Comparison of ENCODE assay signal across 1 cellular context in the genomic region with DNA sequence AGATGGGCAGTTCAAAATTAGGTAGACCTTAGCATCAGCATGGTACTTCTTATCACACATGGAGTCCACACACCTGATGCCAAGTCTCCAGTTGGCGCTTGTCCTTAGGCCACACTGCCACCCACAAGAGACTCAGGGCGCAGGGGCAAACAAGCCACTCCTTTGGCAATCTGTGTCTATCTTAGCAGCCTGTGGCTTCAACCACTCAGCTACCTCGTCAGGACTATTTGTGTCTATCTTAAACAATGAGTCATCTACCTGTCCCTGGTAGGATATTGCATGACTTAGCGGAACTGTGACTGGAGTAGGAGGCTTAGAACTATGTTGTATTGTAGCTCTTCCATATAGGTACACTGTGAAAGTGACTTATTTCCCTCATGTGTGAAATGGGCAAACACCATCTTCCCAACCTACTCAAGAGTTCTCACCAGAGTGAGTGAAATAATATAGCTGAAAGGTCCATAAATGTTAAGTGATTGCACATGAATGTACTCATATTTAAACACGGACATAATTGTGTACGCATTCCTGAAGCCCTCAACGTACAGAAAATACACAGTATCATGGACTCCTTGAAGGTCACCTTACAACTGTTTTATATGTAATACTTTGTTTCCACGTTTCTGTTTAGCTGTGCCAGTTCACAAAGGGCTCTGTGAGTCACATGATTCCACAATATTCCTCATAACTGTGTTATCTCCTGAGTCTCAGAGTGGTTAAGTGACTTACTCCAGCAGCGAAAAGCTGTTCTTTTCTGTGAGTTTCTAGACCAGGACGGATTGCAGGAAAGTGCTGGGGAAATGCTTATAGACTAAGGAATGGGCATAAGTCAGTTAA.
TF ChIP-seq lines count a peak whose summit lies in the region.

No MANE protein-coding gene starts in this region.

TF ChIP-seq in GM12878, 131 proteins besides CTCF, POLR2A, EP300 and RAD21 (continued from another document):
- TF ChIP-seq BCLAF1 (IDR thresholded peaks at IDR 0.05) (no peak), PML (IDR thresholded peaks at IDR 0.05; ENCODE audit: low read length) (no peak), BHLHE40 (IDR thresholded peaks at IDR 0.05; ENCODE audit: borderline replicate concordance in 1 of 2, low read depth in 2 of 2, low read length in 1 of 2) (no peak), ZBTB33 (IDR thresholded peaks at IDR 0.05) (no peak), MTA3 (IDR thresholded peaks at IDR 0.05; ENCODE audit: borderline replicate concordance, low read length) (no peak), RFX5 (IDR thresholded peaks at IDR 0.05; ENCODE audit: low read depth, low read length) (no peak), LARP7 (IDR thresholded peaks at IDR 0.05) (no peak), HDAC2 (IDR thresholded peaks at IDR 0.05) (no peak), WRNIP1 (IDR thresholded peaks at IDR 0.05; ENCODE audit: borderline replicate concordance, low read depth, low read length) (no peak), EGR1 (IDR thresholded peaks at IDR 0.05; ENCODE audit: borderline replicate concordance in 1 of 2, low read depth in 2 of 2, low read length in 2 of 2) (no peak), IRF5 (IDR thresholded peaks at IDR 0.05; ENCODE audit: borderline replicate concordance) (no peak), TARDBP (IDR thresholded peaks at IDR 0.05; ENCODE audit: borderline replicate concordance) (no peak), CBX3 (IDR thresholded peaks at IDR 0.05; ENCODE audit: borderline replicate concordance, low read depth) (no peak), TBL1XR1 (IDR thresholded peaks at IDR 0.05; ENCODE audit: low read depth, low read length) (no peak), STAT3 (IDR thresholded peaks at IDR 0.05; ENCODE audit: low read depth, low read length) (no peak)
- TF ChIP-seq, protein P1, sequence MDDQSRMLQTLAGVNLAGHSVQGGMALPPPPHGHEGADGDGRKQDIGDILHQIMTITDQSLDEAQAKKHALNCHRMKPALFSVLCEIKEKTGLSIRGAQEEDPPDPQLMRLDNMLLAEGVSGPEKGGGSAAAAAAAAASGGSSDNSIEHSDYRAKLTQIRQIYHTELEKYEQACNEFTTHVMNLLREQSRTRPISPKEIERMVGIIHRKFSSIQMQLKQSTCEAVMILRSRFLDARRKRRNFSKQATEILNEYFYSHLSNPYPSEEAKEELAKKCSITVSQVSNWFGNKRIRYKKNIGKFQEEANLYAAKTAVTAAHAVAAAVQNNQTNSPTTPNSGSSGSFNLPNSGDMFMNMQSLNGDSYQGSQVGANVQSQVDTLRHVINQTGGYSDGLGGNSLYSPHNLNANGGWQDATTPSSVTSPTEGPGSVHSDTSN (IDR thresholded peaks at IDR 0.05; ENCODE audit: insufficient replicate concordance, low read depth, low read length) = no peak
- TF ChIP-seq, protein P2, sequence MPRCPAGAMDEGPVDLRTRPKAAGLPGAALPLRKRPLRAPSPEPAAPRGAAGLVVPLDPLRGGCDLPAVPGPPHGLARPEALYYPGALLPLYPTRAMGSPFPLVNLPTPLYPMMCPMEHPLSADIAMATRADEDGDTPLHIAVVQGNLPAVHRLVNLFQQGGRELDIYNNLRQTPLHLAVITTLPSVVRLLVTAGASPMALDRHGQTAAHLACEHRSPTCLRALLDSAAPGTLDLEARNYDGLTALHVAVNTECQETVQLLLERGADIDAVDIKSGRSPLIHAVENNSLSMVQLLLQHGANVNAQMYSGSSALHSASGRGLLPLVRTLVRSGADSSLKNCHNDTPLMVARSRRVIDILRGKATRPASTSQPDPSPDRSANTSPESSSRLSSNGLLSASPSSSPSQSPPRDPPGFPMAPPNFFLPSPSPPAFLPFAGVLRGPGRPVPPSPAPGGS (IDR thresholded peaks at IDR 0.05; ENCODE audit: borderline replicate concordance, insufficient read depth, low read depth, low read length, poor library complexity, severe bottlenecking) = no peak
- TF ChIP-seq, protein P3, sequence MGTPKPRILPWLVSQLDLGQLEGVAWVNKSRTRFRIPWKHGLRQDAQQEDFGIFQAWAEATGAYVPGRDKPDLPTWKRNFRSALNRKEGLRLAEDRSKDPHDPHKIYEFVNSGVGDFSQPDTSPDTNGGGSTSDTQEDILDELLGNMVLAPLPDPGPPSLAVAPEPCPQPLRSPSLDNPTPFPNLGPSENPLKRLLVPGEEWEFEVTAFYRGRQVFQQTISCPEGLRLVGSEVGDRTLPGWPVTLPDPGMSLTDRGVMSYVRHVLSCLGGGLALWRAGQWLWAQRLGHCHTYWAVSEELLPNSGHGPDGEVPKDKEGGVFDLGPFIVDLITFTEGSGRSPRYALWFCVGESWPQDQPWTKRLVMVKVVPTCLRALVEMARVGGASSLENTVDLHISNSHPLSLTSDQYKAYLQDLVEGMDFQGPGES (IDR thresholded peaks at IDR 0.05) = no peak
